In the genomic region with DNA sequence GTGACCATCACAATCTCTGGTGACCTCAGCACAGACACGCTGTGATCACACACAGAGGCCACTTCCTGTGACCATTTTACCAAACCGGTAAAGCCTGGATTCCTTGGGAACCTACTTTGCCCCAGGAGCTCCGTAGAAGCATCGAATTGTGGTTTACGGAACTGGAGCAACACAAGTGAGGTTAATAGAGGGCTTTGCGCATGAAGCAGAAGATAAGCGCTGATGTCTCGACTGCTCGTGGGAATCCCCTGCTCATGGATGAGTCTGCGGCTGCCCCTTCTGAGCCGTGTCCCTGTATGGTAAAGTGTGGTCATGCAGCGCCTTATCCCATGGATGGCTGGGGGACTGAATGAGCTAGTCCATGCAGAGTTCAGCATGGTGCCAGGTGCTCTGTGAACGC, we compare ENCODE assay signal across 14 cellular contexts.
"Had no signal": no experiment of that assay in that cellular context is flagged by ENCODE, and none has a peak within 500 bp of the region (broad histone marks: within the 10 kb centered on the region; RNA-seq: fewer than 3 reads in every experiment).

No MANE protein-coding gene starts in this region.

- H3K36me3 Mint-ChIP-seq: activated naive CD4-positive, alpha-beta T cell treated with anti-CD3 and anti-CD28 coated beads, Interleukin-2, amount 10 ng/mL, durations not matched to agents 7 days and 5 days; naive thymus-derived CD8-positive, alpha-beta T cell; T-cell had no signal

- H3K4me1 ChIP-seq: left lung, suprapubic skin had no signal

- H3K4me3 ChIP-seq: left lung, suprapubic skin had no signal

- ATAC-seq: activated CD4-positive, alpha-beta T cell treated with anti-CD3 and anti-CD28 coated beads for 36 hours; activated CD8-positive, alpha-beta T cell treated with anti-CD3 and anti-CD28 coated beads for 36 hours; activated T-helper 17 cell treated with anti-CD3 and anti-CD28 coated beads, Interleukin-2, amount 50 U/mL, for 72 hours; left lung; naive thymus-derived CD8-positive, alpha-beta T cell; T-cell had no signal

- H3K27ac ChIP-seq: left lung, suprapubic skin, VCaP had no signal

- H3K4me1 Mint-ChIP-seq: activated T-helper 17 cell treated with anti-CD3 and anti-CD28 coated beads, Interleukin-2, amount 50 U/mL, for 72 hours; naive thymus-derived CD8-positive, alpha-beta T cell; T-cell had no signal

- H3K27me3 Mint-ChIP-seq: activated CD4-positive, alpha-beta T cell treated with anti-CD3 and anti-CD28 coated beads for 36 hours; activated CD8-positive, alpha-beta T cell treated with anti-CD3 and anti-CD28 coated beads for 36 hours; activated naive CD4-positive, alpha-beta T cell treated with anti-CD3 and anti-CD28 coated beads, Interleukin-2, amount 10 ng/mL, durations not matched to agents 7 days and 5 days had no signal

- H3K4me3 Mint-ChIP-seq: activated CD4-positive, alpha-beta T cell treated with anti-CD3 and anti-CD28 coated beads for 36 hours; activated CD8-positive, alpha-beta T cell treated with anti-CD3 and anti-CD28 coated beads for 36 hours; activated naive CD4-positive, alpha-beta T cell treated with anti-CD3 and anti-CD28 coated beads, Interleukin-2, amount 10 ng/mL, durations not matched to agents 7 days and 5 days; activated T-helper 17 cell treated with anti-CD3 and anti-CD28 coated beads, Interleukin-2, amount 50 U/mL, for 72 hours; naive thymus-derived CD8-positive, alpha-beta T cell; T-cell had no signal

- H3K27ac Mint-ChIP-seq: activated CD4-positive, alpha-beta T cell treated with anti-CD3 and anti-CD28 coated beads for 36 hours; activated CD8-positive, alpha-beta T cell treated with anti-CD3 and anti-CD28 coated beads for 36 hours; activated naive CD4-positive, alpha-beta T cell treated with anti-CD3 and anti-CD28 coated beads, Interleukin-2, amount 10 ng/mL, durations not matched to agents 7 days and 5 days; activated T-helper 17 cell treated with anti-CD3 and anti-CD28 coated beads, Interleukin-2, amount 50 U/mL, for 72 hours; naive thymus-derived CD8-positive, alpha-beta T cell; T-cell had no signal

- H3K9me3 ChIP-seq: left lung, SK-N-SH, suprapubic skin had no signal

- H3K27me3 ChIP-seq: left lung had no signal

- DNase-seq: activated CD4-positive, alpha-beta T cell treated with anti-CD3 and anti-CD28 coated beads for 36 hours; activated CD8-positive, alpha-beta memory T cell treated with anti-CD3 and anti-CD28 coated beads, Interleukin-2, amount 50 U/mL, for 4 hours; activated CD8-positive, alpha-beta T cell treated with anti-CD3 and anti-CD28 coated beads for 36 hours; activated naive CD4-positive, alpha-beta T cell treated with anti-CD3 and anti-CD28 coated beads, Interleukin-2, amount 10 ng/mL, durations not matched to agents 7 days and 5 days; left lung; naive thymus-derived CD8-positive, alpha-beta T cell; SK-N-SH; stimulated activated CD4-positive, alpha-beta T cell treated with anti-CD3 and anti-CD28 coated beads, Interleukin-15, amount 100 ng/mL, for 24 hours; stimulated activated CD4-positive, alpha-beta T cell treated with anti-CD3 and anti-CD28 coated beads, Interleukin-4, amount 100 ng/mL, for 1 hour; stimulated activated naive CD4-positive, alpha-beta T cell treated with Interleukin-2 at 50 U/mL for 16 hours had no signal

- H3K36me3 ChIP-seq: left lung, suprapubic skin had no signal

- H3K9me3 Mint-ChIP-seq: activated CD8-positive, alpha-beta T cell treated with anti-CD3 and anti-CD28 coated beads for 36 hours; activated naive CD4-positive, alpha-beta T cell treated with anti-CD3 and anti-CD28 coated beads, Interleukin-2, amount 10 ng/mL, durations not matched to agents 7 days and 5 days; activated T-helper 17 cell treated with anti-CD3 and anti-CD28 coated beads, Interleukin-2, amount 50 U/mL, for 72 hours; naive thymus-derived CD8-positive, alpha-beta T cell; T-cell had no signal
